18 cellular contexts compared by ENCODE assay signal in the genomic region with DNA sequence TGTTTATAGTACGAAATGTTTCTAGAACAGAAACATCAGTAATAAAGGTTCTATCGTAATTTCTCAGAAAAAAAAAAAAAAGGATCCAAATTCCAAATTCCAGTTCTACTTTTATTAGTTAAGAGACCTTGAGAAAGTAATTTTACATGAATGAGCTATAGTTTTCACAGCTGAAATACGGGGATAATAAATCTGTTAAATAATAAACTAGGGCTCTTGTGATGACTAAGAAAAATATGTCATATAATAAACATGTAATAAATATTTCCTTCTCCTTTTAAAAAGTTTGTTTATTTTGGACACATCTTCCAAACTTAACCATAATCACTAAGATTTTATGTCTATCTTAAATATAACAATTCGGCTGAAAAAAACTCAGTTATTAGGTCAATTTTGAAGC.
"Had no signal": no experiment of that assay in that cellular context is flagged by ENCODE, and none has a peak within 500 bp of the region (broad histone marks: within the 10 kb centered on the region; RNA-seq: fewer than 3 reads in every experiment).

No MANE protein-coding gene starts in this region.

- ATAC-seq: foreskin keratinocyte; psoas muscle; right cardiac atrium; stimulated activated memory B cell treated with anti-CD40 and anti-IgM and Interleukin-4, amounts not matched to agents 10 μg/mL and 1 μg/mL and 100 μg/mL, for 72 hours had no signal

- H3K27ac ChIP-seq: left ventricle myocardium inferior, psoas muscle, testis had no signal

- DNase-seq: activated CD4-positive, alpha-beta T cell treated with anti-CD3 and anti-CD28 coated beads, Interleukin-2, amount 50 U/mL, for 1 hour; activated CD4-positive, CD25-positive, alpha-beta regulatory T cell treated with anti-CD3 and anti-CD28 coated beads, Interleukin-2, amount 50 U/mL, for 72 hours; activated gamma-delta T cell treated with Interleukin-2 at 50 U/mL for 16 hours; effector memory CD4-positive, alpha-beta T cell; glutamatergic neuron; hypothalamus; left ventricle myocardium inferior; midbrain; nephron progenitor cell; nucleus accumbens; psoas muscle; right cardiac atrium; stimulated activated CD4-positive, alpha-beta T cell treated with anti-CD3 and anti-CD28 coated beads, Interleukin-4, amount 100 ng/mL, for 24 hours; T-helper 1 cell; T-helper 9 cell; testis had no signal

- H3K9me3 ChIP-seq: left ventricle myocardium inferior, psoas muscle, testis had no signal

- H3K27me3 ChIP-seq: foreskin keratinocyte, testis had no signal

- H3K4me3 ChIP-seq: left ventricle myocardium inferior, psoas muscle, testis had no signal
